8 cellular contexts compared by ENCODE assay signal in genomic region chr17:43880420-43880991, GRCh38. TPM values are rescaled to one million over a fixed set of nuclear protein-coding genes. Genes with fewer than 3 reads are reported as not detected.
DNase-seq lines count a peak whose midpoint lies in the region; ATAC-seq and TF ChIP-seq lines count a peak whose summit lies in the region.

No MANE protein-coding gene starts in this region.

- ATAC-seq in lung (ENCODE audit: insufficient read depth, low FRiP score), result peak; percentile 34
- ATAC-seq in thoracic aorta (ENCODE audit: insufficient number of reproducible peaks, low FRiP score, low read depth), result no peak
- no peak for ATAC-seq in GM21576 (IDR thresholded peaks at IDR 0.05; ENCODE audit: unreplicated experiment)

- H3K9me3 ChIP-seq in lung (ENCODE audit: control insufficient read depth in 2 of 2, insufficient read depth in 1 of 2, low read length in 1 of 2) (no peaks in the 10 kb centered on the region), thoracic aorta (no peaks in the 10 kb centered on the region)

- H3K27ac ChIP-seq in HL-60 (replicated peaks) (no peak overlapping the region), lung (ENCODE audit: low read depth in 1 of 2, low read length in 1 of 2) (no peak overlapping the region), thoracic aorta (no peak overlapping the region)

- H3K36me3 ChIP-seq in lung (ENCODE audit: control insufficient read depth in 2 of 2, insufficient read depth in 2 of 2, low read length in 2 of 2) (no peaks in the 10 kb centered on the region), thoracic aorta (peaks cover 33% of the 10 kb centered on the region)

- no peak overlapping the region for H3K4me3 ChIP-seq in HL-60 (replicated peaks; ENCODE audit: insufficient read depth, low read length)
- no peak overlapping the region for H3K4me3 ChIP-seq in lung
- H3K4me3 ChIP-seq in thoracic aorta, result no peak overlapping the region

- peak; percentile 64 for TF ChIP-seq CTCF in HL-60 (IDR thresholded peaks at IDR 0.05; ENCODE audit: insufficient read depth, low read length)
- TF ChIP-seq CTCF in lung (IDR thresholded peaks at IDR 0.05; ENCODE audit: control extremely low read depth, extremely low read depth), result no peak
- TF ChIP-seq CTCF in thoracic aorta (IDR thresholded peaks at IDR 0.05), result peak; percentile 51

- in situ Hi-C loops in T47D (cut with HindIII; ENCODE audit: low pct_unique_long_range_greater_than_20kb, low sequenced_read_pairs), result no loop called here
- in situ Hi-C loops in G401 (cut with HindIII; ENCODE audit: low sequenced_read_pairs), result no loop called here

- WGBS in lung, 2 donors, result 81 to 83% methylated on average over 20 of the region's 20 CpGs

- H3K4me1 ChIP-seq in lung (ENCODE audit: control insufficient read depth in 2 of 2, insufficient read depth in 2 of 2, low read length in 2 of 2) (no peaks in the 10 kb centered on the region), thoracic aorta (ENCODE audit: control insufficient read depth in 1 of 2, low read depth in 2 of 2) (no peaks in the 10 kb centered on the region)

- H3K27me3 ChIP-seq in HL-60 (ENCODE audit: insufficient read depth, poor library complexity, severe bottlenecking), result peaks cover 2% of the 10 kb centered on the region
- no peaks in the 10 kb centered on the region for H3K27me3 ChIP-seq in lung (ENCODE audit: control insufficient read depth, insufficient read depth)
- H3K27me3 ChIP-seq in thoracic aorta (replicated peaks; ENCODE audit: insufficient read depth), result no peaks in the 10 kb centered on the region

- peak; percentile 22 for DNase-seq in COLO668 (lab: John Stamatoyannopoulos, UW; ENCODE audit: unreplicated experiment)
- peak in 1 of 2 experiments; percentile 41 for DNase-seq in HL-60 (ENCODE audit: low read depth in 1 of 2, low spot score in 1 of 2)
- DNase-seq in T-helper 2 cell, result peak in 3 of 5 experiments; percentile 28 to 35 (median 31)
- DNase-seq in T47D (ENCODE audit: low read depth in 1 of 2, low spot score in 1 of 2), result peak; percentile 83 to 91
- no peak for DNase-seq in lung (ENCODE audit: low spot score)
- DNase-seq in thoracic aorta (ENCODE audit: low spot score), result no peak
- DNase-seq in G401 (ENCODE audit: low spot score), result no peak

RNA-seq across cellular contexts. Expression of gene MPP2, which starts 26.8 kb away (rescaled TPM):
- total RNA-seq in lung (1 to 10 TPM; 1.1 to 1.3 TPM), thoracic aorta (10 to 100 TPM; 10.7 to 15.0 TPM)
- polyA plus RNA-seq in lung, result under 1 TPM; 0.24 to 0.25 TPM
- total RNA-seq in G401 (2014; rRNA removed; shearing (Covaris generic)), result 58.8 and 82.5 TPM in 2 replicates

RNA-seq across cellular contexts. Expression of gene CD300LG, which starts 33.5 kb away (rescaled TPM):
- total RNA-seq in lung (1 to 10 TPM; 1.1 to 6.8 TPM), thoracic aorta (1 to 10 TPM in 1 of 2 donors, under 1 TPM in 1; 0.35 to 3.2 TPM)
- 1 to 10 TPM; 1.4 to 3.6 TPM for polyA plus RNA-seq in lung
- total RNA-seq in G401 (2014; rRNA removed; shearing (Covaris generic)), result 0.31 TPM in 1 of 2 replicates, not detected in the other

RNA-seq across cellular contexts. Expression of gene MPP3, which starts 47.6 kb away (rescaled TPM):
- total RNA-seq in lung, result 10 to 100 TPM; 32.2 to 38.7 TPM
- 10 to 100 TPM in 1 of 2 donors, 1 to 10 TPM in 1; 9.9 to 17.0 TPM for polyA plus RNA-seq in lung
- 10 to 100 TPM; 32.8 to 73.8 TPM for total RNA-seq in thoracic aorta
- 2.1 and 2.2 TPM in 2 replicates for total RNA-seq in G401 (2014; rRNA removed; shearing (Covaris generic))

Comparison
In these comparisons a context has a peak if more than half of its experiments do, and no peak if none do; other contexts are left out.
1. DNase-seq: peak in COLO668 (single experiment), T-helper 2 cell (3 of 5) and T47D (2 of 2); none in lung (single experiment), thoracic aorta (single experiment) and G401 (single experiment).
2. RNA of gene MPP2, which starts 26.8 kb away (total RNA-seq): 58.8 to 82.5 TPM in G401 and 10.7 to 15.0 TPM in thoracic aorta; 1.1 to 1.3 TPM in lung; every median in the first group is over 4 times any median in the second.
3. RNA of gene MPP3, which starts 47.6 kb away (total RNA-seq): 32.8 to 73.8 TPM in thoracic aorta and 32.2 to 38.7 TPM in lung; 2.1 to 2.2 TPM in G401; every median in the first group is over 10 times any median in the second.